Comparison of ENCODE assay signal across 25 cellular contexts in genomic region chr3:36674816-36675215, GRCh38.
A peak's percentile ranks its signal among the peaks of the same experiment; 100 is the strongest.
DNase-seq lines count a peak whose midpoint lies in the region; ATAC-seq and TF ChIP-seq lines count a peak whose summit lies in the region.
"Had no signal": no experiment of that assay in that cellular context is flagged by ENCODE, and none has a peak within 500 bp of the region (broad histone marks: within the 10 kb centered on the region; RNA-seq: fewer than 3 reads in every experiment).

No MANE protein-coding gene starts in this region.

- ATAC-seq in HG02798 (IDR thresholded peaks at IDR 0.05; ENCODE audit: poor library complexity, unreplicated experiment) (peak; percentile 2), WTC11 (no peak), natural killer cell (no peak), psoas muscle (no peak)
- ATAC-seq: A549, GM12878, HCT116, T-cell had no signal

- no peak overlapping the region for H3K4ac ChIP-seq in mesenchymal stem cell (ENCODE audit: low read depth in 1 of 2, low read length in 2 of 2)

- no peak overlapping the region for H4K91ac ChIP-seq in mesenchymal stem cell (ENCODE audit: low read length)

- no peak overlapping the region for H3K4me3 ChIP-seq in mesenchymal stem cell (ENCODE audit: insufficient read depth in 1 of 2, low read depth in 1 of 2, low read length in 2 of 2)
- H3K4me3 ChIP-seq in psoas muscle: no peak overlapping the region
- H3K4me3 ChIP-seq: A549; BLaER1 treated with 17β-estradiol and CSF1 and Interleukin-3, amounts not matched to agents 10 nM and 100 nM; GM12878; Peyer's patch; SJSA1 had no signal

- H3K4me1 Mint-ChIP-seq in WTC11 (peaks cover 8% of the 10 kb centered on the region; the same call in 1 of the 2 replicates), natural killer cell (no peaks in the 10 kb centered on the region)
- H3K4me1 Mint-ChIP-seq: IgD-negative memory B cell, T-cell had no signal

- no peak for DNase-seq in WTC11 (ENCODE audit: low spot score)
- DNase-seq in mesenchymal stem cell: no peak
- DNase-seq in natural killer cell: no peak
- DNase-seq in SHP77 treated with DMSO at 0.1 percent for 48 hours (lab: John Stamatoyannopoulos, UW): no peak
- no peak for DNase-seq in psoas muscle
- DNase-seq in NOMO-1 (lab: John Stamatoyannopoulos, UW; ENCODE audit: unreplicated experiment in 2 of 2): no peak
- DNase-seq: AML-193; CD4-positive, alpha-beta T cell; DMS53; MM.1S; NCI-H2029; NCI-H446; NCI-H524 treated with DMSO at 0.1 percent for 48 hours; NCI-H82; OCI-M1; Peyer's patch; T-cell had no signal

- H3K4me2 ChIP-seq in mesenchymal stem cell (ENCODE audit: low read length, poor library complexity, severe bottlenecking): no peak overlapping the region
- H3K4me2 ChIP-seq: A549; BLaER1 treated with 17β-estradiol and CSF1 and Interleukin-3, amounts not matched to agents 10 nM and 100 nM; KMS-11 had no signal

- no peak overlapping the region for H3K14ac ChIP-seq in mesenchymal stem cell (ENCODE audit: low read length in 2 of 2)

- no peaks in the 10 kb centered on the region for H3K79me1 ChIP-seq in mesenchymal stem cell (replicated peaks; ENCODE audit: low read length, poor library complexity, severe bottlenecking)

- H2BK5ac ChIP-seq in mesenchymal stem cell (ENCODE audit: low read depth, low read length, poor library complexity, severe bottlenecking): no peak overlapping the region

- no peak overlapping the region for H3K23ac ChIP-seq in mesenchymal stem cell (ENCODE audit: low read length in 2 of 2)

- H2BK120ac ChIP-seq in mesenchymal stem cell (ENCODE audit: low read depth, low read length): no peak overlapping the region

- H3K9me3 Mint-ChIP-seq in WTC11 (peaks cover 28% of the 10 kb centered on the region), natural killer cell (peaks cover 8% of the 10 kb centered on the region in 2 donors)

- no peak overlapping the region for H2BK12ac ChIP-seq in mesenchymal stem cell (ENCODE audit: low read length in 2 of 2)

- H2BK15ac ChIP-seq in mesenchymal stem cell (ENCODE audit: low read depth, poor library complexity, severe bottlenecking): no peak overlapping the region

- H3K27ac Mint-ChIP-seq in WTC11: peak overlapping the region; percentile 41; the same call in 1 of the 2 replicates
- H3K27ac Mint-ChIP-seq in natural killer cell: no peak overlapping the region
- H3K27ac Mint-ChIP-seq: CD4-positive, alpha-beta T cell; T-cell had no signal

- no peak for TF ChIP-seq CTCF in WTC11 (IDR thresholded peaks at IDR 0.05)
- no peak for TF ChIP-seq CTCF in natural killer cell (IDR thresholded peaks at IDR 0.05)
- no peak for TF ChIP-seq CTCF in psoas muscle (IDR thresholded peaks at IDR 0.05)

- H2AFZ ChIP-seq in mesenchymal stem cell (ENCODE audit: low read depth, low read length): no peak overlapping the region

- 62% methylated on average over 8 of the region's 11 CpGs for WGBS in mesenchymal stem cell
- 57 to 68% (median 67%) methylated on average over 11 of the region's 11 CpGs for WGBS in psoas muscle, 3 donors

- POLR2A ChIA-PET in WTC11 (lab: Charles Lee): no interaction called here

- intact Hi-C loops in natural killer cell (cut with micrococcal nuclease): no loop called here
- intact Hi-C loops in psoas muscle (cut with DNase I): no loop called here

- CTCF ChIA-PET in WTC11 (lab: Charles Lee): no interaction called here

- H3K27me3 ChIP-seq in mesenchymal stem cell (ENCODE audit: control insufficient read depth in 1 of 2, insufficient read depth in 1 of 2, low read length in 2 of 2): no peaks in the 10 kb centered on the region
- no peaks in the 10 kb centered on the region for H3K27me3 ChIP-seq in psoas muscle (ENCODE audit: insufficient read depth in 3 of 3, low read length in 2 of 3)
- H3K27me3 ChIP-seq: BLaER1 treated with 17β-estradiol and CSF1 and Interleukin-3, amounts not matched to agents 10 nM and 100 nM; Peyer's patch; SJSA1 had no signal

- no peak overlapping the region for H4K8ac ChIP-seq in mesenchymal stem cell (ENCODE audit: low read length)

- H3K27me3 Mint-ChIP-seq in WTC11 (ENCODE audit: low read depth) (no peaks in the 10 kb centered on the region), natural killer cell (ENCODE audit: low read depth in 2 of 2) (peaks cover 5 to 8% of the 10 kb centered on the region in 2 donors)
- H3K27me3 Mint-ChIP-seq: CD4-positive, alpha-beta T cell had no signal

- H2AK5ac ChIP-seq in mesenchymal stem cell (ENCODE audit: low read length, severe bottlenecking): no peak overlapping the region

- H3K27ac ChIP-seq in mesenchymal stem cell (ENCODE audit: low read length, poor library complexity, severe bottlenecking) (peak overlapping the region; percentile 77), psoas muscle (no peak overlapping the region)
- H3K27ac ChIP-seq: BLaER1 treated with 17β-estradiol and CSF1 and Interleukin-3, amounts not matched to agents 10 nM and 100 nM; KMS-11; Peyer's patch; SJSA1 had no signal

- peaks cover 12% of the 10 kb centered on the region for H3K36me3 Mint-ChIP-seq in WTC11
- peaks cover 9% of the 10 kb centered on the region for H3K36me3 Mint-ChIP-seq in natural killer cell

- H3K4me1 ChIP-seq in mesenchymal stem cell (ENCODE audit: control insufficient read depth, insufficient read depth, low read depth, low read length) (no peaks in the 10 kb centered on the region), psoas muscle (no peaks in the 10 kb centered on the region)
- H3K4me1 ChIP-seq: Peyer's patch had no signal

- H3K4me3 Mint-ChIP-seq in WTC11 (no peak overlapping the region), natural killer cell (no peak overlapping the region)
- H3K4me3 Mint-ChIP-seq: CD4-positive, alpha-beta T cell; T-cell had no signal

- H3K9me3 ChIP-seq in mesenchymal stem cell (ENCODE audit: control insufficient read depth, low read length): peaks cover 12% of the 10 kb centered on the region
- no peaks in the 10 kb centered on the region for H3K9me3 ChIP-seq in psoas muscle
- H3K9me3 ChIP-seq: SJSA1 had no signal

- no peaks in the 10 kb centered on the region for H3K36me3 ChIP-seq in mesenchymal stem cell (ENCODE audit: control insufficient read depth in 1 of 2, insufficient read depth in 2 of 2, low read depth in 1 of 2, low read length in 2 of 2)
- H3K36me3 ChIP-seq in psoas muscle (ENCODE audit: insufficient read depth in 1 of 2, low read depth in 1 of 2): no peaks in the 10 kb centered on the region
- H3K36me3 ChIP-seq: BLaER1 treated with 17β-estradiol and CSF1 and Interleukin-3, amounts not matched to agents 10 nM and 100 nM; Peyer's patch; SJSA1 had no signal

- no peak overlapping the region for H3K18ac ChIP-seq in mesenchymal stem cell (ENCODE audit: low read depth in 1 of 2, low read length in 2 of 2)

- no peak overlapping the region for H3K9ac ChIP-seq in mesenchymal stem cell (ENCODE audit: low read length)
- H3K9ac ChIP-seq: BLaER1 treated with 17β-estradiol and CSF1 and Interleukin-3, amounts not matched to agents 10 nM and 100 nM; KMS-11 had no signal

TF ChIP-seq in WTC11, 78 proteins besides CTCF, POLR2A, EP300 and RAD21 (continues in another document):
- no peak for TF ChIP-seq E2F5 (CRISPR knock-in tag; IDR thresholded peaks at IDR 0.05)
- TF ChIP-seq ZNF425 (CRISPR knock-in tag; conservative IDR thresholded peaks at IDR 0.05): no peak
- TF ChIP-seq RELA (CRISPR knock-in tag; IDR thresholded peaks at IDR 0.05; ENCODE audit: borderline replicate concordance): no peak
- TF ChIP-seq GABPB1 (CRISPR knock-in tag; IDR thresholded peaks at IDR 0.05): no peak
- TF ChIP-seq ZNF232 (CRISPR knock-in tag; IDR thresholded peaks at IDR 0.05): no peak
- no peak for TF ChIP-seq HMGXB4 (CRISPR knock-in tag; IDR thresholded peaks at IDR 0.05)
